Comparison of ENCODE assay signal across 35 cellular contexts in the genomic region with DNA sequence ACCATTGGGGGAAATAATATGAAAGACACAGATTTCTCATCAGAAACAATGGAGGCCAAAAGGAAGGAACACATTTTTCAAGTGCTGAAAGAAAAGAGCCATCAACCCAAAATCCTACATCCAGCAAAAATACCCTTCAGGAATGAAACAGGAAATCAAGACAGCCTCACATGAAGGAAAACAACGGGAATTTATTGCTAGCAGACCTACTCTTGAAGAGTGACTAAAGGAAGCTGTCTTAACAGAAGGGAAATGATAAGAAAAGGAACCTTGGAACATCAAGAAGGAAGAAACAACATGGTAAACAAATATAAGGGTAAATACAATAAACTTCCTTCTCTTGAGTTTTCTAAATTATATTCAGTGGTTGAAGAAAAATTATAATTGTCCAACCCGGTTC.
"Had no signal": no experiment of that assay in that cellular context is flagged by ENCODE, and none has a peak within 500 bp of the region (broad histone marks: within the 10 kb centered on the region; RNA-seq: fewer than 3 reads in every experiment).

No MANE protein-coding gene starts in this region.

- H3K4me1 Mint-ChIP-seq: activated naive CD4-positive, alpha-beta T cell treated with anti-CD3 and anti-CD28 coated beads, Interleukin-2, amount 10 ng/mL, durations not matched to agents 7 days and 5 days; nephron; stimulated activated memory B cell treated with anti-CD40 and anti-IgM and Interleukin-4, amounts not matched to agents 10 μg/mL and 1 μg/mL and 100 μg/mL, for 72 hours had no signal

- H3K4me3 ChIP-seq: ascending aorta, cardiac muscle cell, colonic mucosa, esophagus muscularis mucosa, left ventricle myocardium inferior, lung, pancreas, prostate gland, smooth muscle cell, stomach, tibial nerve had no signal

- H3K36me3 ChIP-seq: cardiac muscle cell, colonic mucosa, left ventricle myocardium inferior, pancreas, prostate gland, tibial nerve, WERI-Rb-1 had no signal

- H3K9me3 Mint-ChIP-seq: activated CD4-positive, alpha-beta memory T cell treated with anti-CD3 and anti-CD28 coated beads, Interleukin-2, amount 10 ng/mL, durations not matched to agents 7 days and 5 days; activated naive CD4-positive, alpha-beta T cell treated with anti-CD3 and anti-CD28 coated beads, Interleukin-2, amount 10 ng/mL, durations not matched to agents 7 days and 5 days; activated naive CD8-positive, alpha-beta T cell treated with anti-CD3 and anti-CD28 coated beads, Interleukin-2, amount 10 ng/mL, durations not matched to agents 7 days and 5 days; activated T-cell treated with anti-CD3 and anti-CD28 coated beads, Interleukin-2, amount 50 U/mL, for 24 hours; effector memory CD8-positive, alpha-beta T cell; stimulated activated memory B cell treated with anti-CD40 and anti-IgM and Interleukin-4, amounts not matched to agents 10 μg/mL and 1 μg/mL and 100 μg/mL, for 72 hours had no signal

- H3K27me3 Mint-ChIP-seq: activated CD4-positive, alpha-beta memory T cell treated with anti-CD3 and anti-CD28 coated beads, Interleukin-2, amount 10 ng/mL, durations not matched to agents 7 days and 5 days; activated CD4-positive, alpha-beta T cell treated with anti-CD3 and anti-CD28 coated beads, Interleukin-2, amount 10 ng/mL, durations not matched to agents 7 days and 5 days; activated naive CD4-positive, alpha-beta T cell treated with anti-CD3 and anti-CD28 coated beads, Interleukin-2, amount 10 ng/mL, durations not matched to agents 7 days and 5 days; activated naive CD8-positive, alpha-beta T cell treated with anti-CD3 and anti-CD28 coated beads, Interleukin-2, amount 10 ng/mL, durations not matched to agents 7 days and 5 days; activated T-cell treated with anti-CD3 and anti-CD28 coated beads, Interleukin-2, amount 50 U/mL, for 24 hours; brain; effector memory CD8-positive, alpha-beta T cell; T-helper 17 cell had no signal

- DNase-seq: activated CD4-positive, alpha-beta memory T cell treated with anti-CD3 and anti-CD28 coated beads, Interleukin-2, amount 10 ng/mL, durations not matched to agents 7 days and 5 days; activated CD4-positive, alpha-beta T cell treated with anti-CD3 and anti-CD28 coated beads, Interleukin-2, amount 10 ng/mL, durations not matched to agents 7 days and 5 days; activated CD8-positive, alpha-beta memory T cell treated with anti-CD3 and anti-CD28 coated beads, Interleukin-2, amount 50 U/mL, for 48 hours; activated gamma-delta T cell; activated naive CD4-positive, alpha-beta T cell treated with anti-CD3 and anti-CD28 coated beads, Interleukin-2, amount 10 ng/mL, durations not matched to agents 7 days and 5 days; activated naive CD8-positive, alpha-beta T cell treated with anti-CD3 and anti-CD28 coated beads, Interleukin-2, amount 10 ng/mL, durations not matched to agents 7 days and 5 days; activated T-cell treated with anti-CD3 and anti-CD28 coated beads, Interleukin-2, amount 50 U/mL, for 24 hours; cerebellar nuclear complex; colonic mucosa; effector memory CD8-positive, alpha-beta T cell; foreskin melanocyte; left ventricle myocardium inferior; mesendoderm; pancreas; retina; stimulated activated CD4-positive, alpha-beta T cell treated with anti-CD3 and anti-CD28 coated beads, Interleukin-1b, Interleukin-23, amount 100 ng/mL, for 48 hours; stimulated activated CD4-positive, alpha-beta T cell treated with anti-CD3 and anti-CD28 coated beads, Interleukin-4, amount 100 ng/mL, for 4 hours; stimulated activated CD8-positive, alpha-beta memory T cell treated with anti-CD3 and anti-CD28 coated beads, Interleukin-4, amount 100 ng/mL, for 48 hours; stomach; T-helper 17 cell; T1000; WERI-Rb-1 had no signal

- H3K27me3 ChIP-seq: ascending aorta, cardiac muscle cell, colonic mucosa, esophagus muscularis mucosa, pancreas, stomach, tibial nerve had no signal

- FAIRE-seq: islet of Langerhans, pancreas had no signal

- ATAC-seq: activated CD4-positive, CD25-positive, alpha-beta regulatory T cell treated with anti-CD3 and anti-CD28 coated beads, Interleukin-2, amount 50 U/mL, for 24 hours; effector memory CD8-positive, alpha-beta T cell; pancreas; sciatic nerve; stimulated activated memory B cell treated with anti-CD40 and anti-IgM and Interleukin-4, amounts not matched to agents 10 μg/mL and 1 μg/mL and 100 μg/mL, for 72 hours; T-helper 17 cell had no signal

- H3K4me2 ChIP-seq: smooth muscle cell had no signal

- H3K9me3 ChIP-seq: ascending aorta, colonic mucosa, esophagus muscularis mucosa, pancreas, prostate gland, stomach, tibial nerve had no signal

- H3K4me1 ChIP-seq: ascending aorta, colonic mucosa, esophagus muscularis mucosa, prostate gland, tibial nerve had no signal

- H3K27ac ChIP-seq: ascending aorta, cardiac muscle cell, colonic mucosa, esophagus muscularis mucosa, left ventricle myocardium inferior, pancreas, prostate gland, stomach, tibial nerve, WERI-Rb-1 had no signal

- H3K27ac Mint-ChIP-seq: activated CD4-positive, alpha-beta memory T cell treated with anti-CD3 and anti-CD28 coated beads, Interleukin-2, amount 10 ng/mL, durations not matched to agents 7 days and 5 days; activated CD4-positive, alpha-beta T cell treated with anti-CD3 and anti-CD28 coated beads, Interleukin-2, amount 10 ng/mL, durations not matched to agents 7 days and 5 days; activated naive CD4-positive, alpha-beta T cell treated with anti-CD3 and anti-CD28 coated beads, Interleukin-2, amount 10 ng/mL, durations not matched to agents 7 days and 5 days; activated naive CD8-positive, alpha-beta T cell treated with anti-CD3 and anti-CD28 coated beads, Interleukin-2, amount 10 ng/mL, durations not matched to agents 7 days and 5 days; activated T-cell treated with anti-CD3 and anti-CD28 coated beads, Interleukin-2, amount 50 U/mL, for 24 hours; brain; stimulated activated memory B cell treated with anti-CD40 and anti-IgM and Interleukin-4, amounts not matched to agents 10 μg/mL and 1 μg/mL and 100 μg/mL, for 72 hours; T-helper 17 cell had no signal

- H3K4me3 Mint-ChIP-seq: activated CD4-positive, alpha-beta memory T cell treated with anti-CD3 and anti-CD28 coated beads, Interleukin-2, amount 10 ng/mL, durations not matched to agents 7 days and 5 days; activated CD4-positive, alpha-beta T cell treated with anti-CD3 and anti-CD28 coated beads, Interleukin-2, amount 10 ng/mL, durations not matched to agents 7 days and 5 days; activated naive CD4-positive, alpha-beta T cell treated with anti-CD3 and anti-CD28 coated beads, Interleukin-2, amount 10 ng/mL, durations not matched to agents 7 days and 5 days; activated naive CD8-positive, alpha-beta T cell treated with anti-CD3 and anti-CD28 coated beads, Interleukin-2, amount 10 ng/mL, durations not matched to agents 7 days and 5 days; activated T-cell treated with anti-CD3 and anti-CD28 coated beads, Interleukin-2, amount 50 U/mL, for 24 hours; brain; effector memory CD8-positive, alpha-beta T cell; nephron; stimulated activated memory B cell treated with anti-CD40 and anti-IgM and Interleukin-4, amounts not matched to agents 10 μg/mL and 1 μg/mL and 100 μg/mL, for 72 hours; T-helper 17 cell had no signal
